ENCODE assay signal across 32 cellular contexts in the genomic region with DNA sequence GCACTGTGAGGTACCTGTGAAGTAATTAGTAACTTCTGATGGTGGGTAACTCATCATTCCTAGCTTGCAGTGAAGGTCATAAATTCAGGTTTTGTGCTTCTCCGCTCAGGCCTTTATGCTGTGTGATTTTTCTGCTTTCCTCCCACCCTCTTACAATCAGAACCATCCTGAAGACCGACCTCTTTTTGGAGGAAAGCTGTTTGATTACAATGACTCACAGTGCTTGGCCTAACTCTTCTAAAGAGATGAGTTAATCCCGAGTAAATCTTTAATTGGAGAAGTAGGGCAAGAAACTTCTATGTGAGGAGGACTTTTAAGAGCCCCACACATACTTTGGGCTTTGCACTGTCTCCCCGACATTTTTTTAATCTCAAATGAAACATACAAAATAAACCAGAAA. TPM values are rescaled to one million over a fixed set of nuclear protein-coding genes. Genes with fewer than 3 reads are reported as not detected.
DNase-seq lines count a peak whose midpoint lies in the region; ATAC-seq and TF ChIP-seq lines count a peak whose summit lies in the region.
"Had no signal": no experiment of that assay in that cellular context is flagged by ENCODE, and none has a peak within 500 bp of the region (broad histone marks: within the 10 kb centered on the region; RNA-seq: fewer than 3 reads in every experiment).

No MANE protein-coding gene starts in this region.

- H3K79me2 ChIP-seq in PC-3 (ENCODE audit: low read length): no peaks in the 10 kb centered on the region

- no peak overlapping the region for H2AFZ ChIP-seq in PC-3 (ENCODE audit: low read length)

- H3K9me2 ChIP-seq in PC-3 (replicated peaks; ENCODE audit: low read length): no peaks in the 10 kb centered on the region

- H3K4me1 Mint-ChIP-seq in CD8-positive, alpha-beta T cell (ENCODE audit: low read depth): peaks cover 3% of the 10 kb centered on the region
- no peaks in the 10 kb centered on the region for H3K4me1 Mint-ChIP-seq in memory B cell
- H3K4me1 Mint-ChIP-seq: activated CD4-positive, alpha-beta memory T cell treated with anti-CD3 and anti-CD28 coated beads, Interleukin-2, amount 10 ng/mL, durations not matched to agents 7 days and 5 days; brain; H9 had no signal

- H3K9ac ChIP-seq in PC-3 (ENCODE audit: low read length): no peak overlapping the region
- H3K9ac ChIP-seq: BLaER1 treated with 17β-estradiol and CSF1 and Interleukin-3, amounts not matched to agents 10 nM and 100 nM had no signal

- ATAC-seq in CD8-positive, alpha-beta T cell: no peak
- peak; percentile 92 for ATAC-seq in PC-3
- ATAC-seq in memory B cell (ENCODE audit: low read depth): no peak
- no peak for ATAC-seq in upper lobe of left lung (ENCODE audit: low FRiP score in 2 of 2)
- ATAC-seq in GM19035 (IDR thresholded peaks at IDR 0.05; ENCODE audit: unreplicated experiment): no peak
- ATAC-seq: left ventricle myocardium superior, Right ventricle myocardium inferior, sciatic nerve had no signal

- BruUV-seq in PC-3 (replicated peaks; lab: Mats Ljungman, UMichigan): no TSS peak

- CTCF ChIA-PET in CD8-positive, alpha-beta T cell (lab: Charles Lee): interaction anchor here (1.0 kb wide), 1 partner anchor 9 kb away, joined by 4 read pairs; no protein-coding TSS in a partner anchor
- CTCF ChIA-PET in PC-3 (lab: Charles Lee): no interaction called here

- DNase-seq in CD8-positive, alpha-beta T cell: no peak
- DNase-seq in PC-3: peak; percentile 26
- DNase-seq in dermis blood vessel endothelial cell: peak; percentile 31
- no peak for DNase-seq in memory B cell (ENCODE audit: low spot score in 2 of 2)
- DNase-seq in upper lobe of left lung: no peak
- no peak for DNase-seq in globus pallidus (ENCODE audit: low spot score)
- no peak for DNase-seq in NCI-H2107 treated with DMSO at 0.1 percent for 48 hours (lab: John Stamatoyannopoulos, UW; ENCODE audit: unreplicated experiment)
- DNase-seq: activated CD4-positive, alpha-beta memory T cell treated with anti-CD3 and anti-CD28 coated beads, Interleukin-2, amount 10 ng/mL, durations not matched to agents 7 days and 5 days; activated CD8-positive, alpha-beta memory T cell treated with anti-CD3 and anti-CD28 coated beads, Interleukin-2, amount 50 U/mL, for 4 hours; activated naive CD4-positive, alpha-beta T cell treated with anti-CD3 and anti-CD28 coated beads for 36 hours; cerebellar nuclear complex; COR-L47; dorsolateral prefrontal cortex; glutamatergic neuron; H9; KBM-7; left ventricle myocardium superior; MM.1S; naive B cell; NCI-H1417 treated with DMSO at 0.1 percent for 48 hours; NCI-H2029 treated with DMSO at 0.1 percent for 48 hours; NCI-H526; OCI-M1; stomach; T-helper 2 cell had no signal

- H3K9me3 ChIP-seq in CD8-positive, alpha-beta T cell (ENCODE audit: low read length): no peaks in the 10 kb centered on the region
- no peaks in the 10 kb centered on the region for H3K9me3 ChIP-seq in PC-3 (ENCODE audit: low read length)
- no peaks in the 10 kb centered on the region for H3K9me3 ChIP-seq in upper lobe of left lung
- H3K9me3 ChIP-seq: stomach, vagina had no signal

- WGBS in upper lobe of left lung, 2 donors: 72 to 74% methylated on average over 4 of the region's 4 CpGs

- no peak for TF ChIP-seq POLR2A in upper lobe of left lung (IDR thresholded peaks at IDR 0.05)

- no peaks in the 10 kb centered on the region for H3K9me3 Mint-ChIP-seq in CD8-positive, alpha-beta T cell
- H3K9me3 Mint-ChIP-seq in memory B cell: no peaks in the 10 kb centered on the region
- H3K9me3 Mint-ChIP-seq: activated CD4-positive, alpha-beta memory T cell treated with anti-CD3 and anti-CD28 coated beads, Interleukin-2, amount 10 ng/mL, durations not matched to agents 7 days and 5 days; activated naive CD4-positive, alpha-beta T cell treated with anti-CD3 and anti-CD28 coated beads for 36 hours; H9; naive B cell had no signal

- intact Hi-C loops in CD8-positive, alpha-beta T cell (cut with DNase I, micrococcal nuclease): no loop called here
- intact Hi-C loops in PC-3 (cut with micrococcal nuclease): no loop called here

- H3K4me3 ChIP-seq in CD8-positive, alpha-beta T cell (ENCODE audit: low read depth, low read length): no peak overlapping the region
- H3K4me3 ChIP-seq in PC-3 (ENCODE audit: low read length) (no peak overlapping the region), upper lobe of left lung (no peak overlapping the region)
- H3K4me3 ChIP-seq: BLaER1 treated with 17β-estradiol and CSF1 and Interleukin-3, amounts not matched to agents 10 nM and 100 nM; dorsolateral prefrontal cortex; stomach; vagina had no signal

- H3K36me3 ChIP-seq in CD8-positive, alpha-beta T cell (ENCODE audit: insufficient read depth, low read length): peaks cover 8% of the 10 kb centered on the region
- peaks cover 6% of the 10 kb centered on the region; the same call in 1 of the 2 replicates for H3K36me3 ChIP-seq in PC-3 (ENCODE audit: low read depth, low read length)
- H3K36me3 ChIP-seq in upper lobe of left lung: peaks cover 0 to 13% (median 0%) of the 10 kb centered on the region in 4 donors
- H3K36me3 ChIP-seq: vagina had no signal

- H3K27me3 ChIP-seq in CD8-positive, alpha-beta T cell (ENCODE audit: insufficient read depth, low read length): no peaks in the 10 kb centered on the region
- H3K27me3 ChIP-seq in PC-3 (ENCODE audit: low read length) (no peaks in the 10 kb centered on the region), upper lobe of left lung (no peaks in the 10 kb centered on the region)
- H3K27me3 ChIP-seq: BLaER1 treated with 17β-estradiol and CSF1 and Interleukin-3, amounts not matched to agents 10 nM and 100 nM; dorsolateral prefrontal cortex; stomach; vagina had no signal

- H3K4me2 ChIP-seq in PC-3 (ENCODE audit: low read length): no peak overlapping the region
- H3K4me2 ChIP-seq: BLaER1 treated with 17β-estradiol and CSF1 and Interleukin-3, amounts not matched to agents 10 nM and 100 nM had no signal

- H3K27ac Mint-ChIP-seq in CD8-positive, alpha-beta T cell: peak overlapping the region; percentile 20
- H3K27ac Mint-ChIP-seq in memory B cell: peak overlapping the region; percentile 18
- H3K27ac Mint-ChIP-seq: activated CD4-positive, alpha-beta memory T cell treated with anti-CD3 and anti-CD28 coated beads, Interleukin-2, amount 10 ng/mL, durations not matched to agents 7 days and 5 days; activated naive CD4-positive, alpha-beta T cell treated with anti-CD3 and anti-CD28 coated beads for 36 hours had no signal

- no peaks in the 10 kb centered on the region for H3K27me3 Mint-ChIP-seq in CD8-positive, alpha-beta T cell (ENCODE audit: low read depth)
- no peaks in the 10 kb centered on the region for H3K27me3 Mint-ChIP-seq in memory B cell
- H3K27me3 Mint-ChIP-seq: activated CD4-positive, alpha-beta memory T cell treated with anti-CD3 and anti-CD28 coated beads, Interleukin-2, amount 10 ng/mL, durations not matched to agents 7 days and 5 days; brain; naive B cell; progenitor cell of endocrine pancreas had no signal

- peaks cover 53% of the 10 kb centered on the region for H3K36me3 Mint-ChIP-seq in CD8-positive, alpha-beta T cell
- peaks cover 27% of the 10 kb centered on the region for H3K36me3 Mint-ChIP-seq in memory B cell

- H3K27ac ChIP-seq in CD8-positive, alpha-beta T cell (ENCODE audit: low read depth, low read length): no peak overlapping the region
- H3K27ac ChIP-seq in PC-3 (ENCODE audit: low read length): no peak overlapping the region
- H3K27ac ChIP-seq in upper lobe of left lung: no peak overlapping the region
- H3K27ac ChIP-seq: BLaER1 treated with 17β-estradiol and CSF1 and Interleukin-3, amounts not matched to agents 10 nM and 100 nM; dorsolateral prefrontal cortex; stomach; vagina had no signal

- POLR2A ChIA-PET in CD8-positive, alpha-beta T cell (lab: Charles Lee): no interaction called here
- POLR2A ChIA-PET in PC-3 (lab: Charles Lee; ENCODE audit: unreplicated experiment): no interaction called here

- no peaks in the 10 kb centered on the region for H3F3A ChIP-seq in PC-3 (ENCODE audit: low read length, unreplicated experiment)

- TF ChIP-seq CTCF in CD8-positive, alpha-beta T cell (IDR thresholded peaks at IDR 0.05): no peak
- no peak for TF ChIP-seq CTCF in PC-3 (conservative IDR thresholded peaks at IDR 0.05; ENCODE audit: low read depth, low read length)
- no peak for TF ChIP-seq CTCF in upper lobe of left lung (IDR thresholded peaks at IDR 0.05)

- no peaks in the 10 kb centered on the region for H4K20me1 ChIP-seq in PC-3 (ENCODE audit: low read length)

- no peaks in the 10 kb centered on the region for H3K4me1 ChIP-seq in CD8-positive, alpha-beta T cell (ENCODE audit: insufficient read depth, low read length)
- no peaks in the 10 kb centered on the region for H3K4me1 ChIP-seq in PC-3 (ENCODE audit: insufficient read depth, low read length)
- H3K4me1 ChIP-seq in upper lobe of left lung: no peaks in the 10 kb centered on the region
- H3K4me1 ChIP-seq: BLaER1 treated with 17β-estradiol and CSF1 and Interleukin-3, amounts not matched to agents 10 nM and 100 nM; stomach; vagina had no signal

- no peak overlapping the region for H3K4me3 Mint-ChIP-seq in CD8-positive, alpha-beta T cell
- no peak overlapping the region for H3K4me3 Mint-ChIP-seq in memory B cell
- H3K4me3 Mint-ChIP-seq: activated CD4-positive, alpha-beta memory T cell treated with anti-CD3 and anti-CD28 coated beads, Interleukin-2, amount 10 ng/mL, durations not matched to agents 7 days and 5 days; activated naive CD4-positive, alpha-beta T cell treated with anti-CD3 and anti-CD28 coated beads for 36 hours; brain; H9; naive B cell had no signal

- no peak for TF ChIP-seq EP300 in upper lobe of left lung (IDR thresholded peaks at IDR 0.05)

RNA-seq across cellular contexts. Expression of gene TTC27, which starts 53.1 kb away (rescaled TPM):
- 10 to 100 TPM in 1 of 2 experiments, 1 to 10 TPM in 1; 9.6 to 12.1 TPM for total RNA-seq in CD8-positive, alpha-beta T cell
- 33.0 and 33.5 TPM in 2 replicates for total RNA-seq in PC-3 (2014; rRNA removed)
- 21.6 and 31.0 TPM in 2 replicates for total RNA-seq in dermis blood vessel endothelial cell
- 10 to 100 TPM in 5 of 6 donors, 1 to 10 TPM in 1; 9.4 to 24.0 (median 12.3) TPM for total RNA-seq in upper lobe of left lung

Comparison
In these comparisons a context has a peak if more than half of its experiments do, and no peak if none do; other contexts are left out.
1. DNase-seq: peak in PC-3 (single experiment) and dermis blood vessel endothelial cell (single experiment); none in CD8-positive, alpha-beta T cell (0 of 7), memory B cell (0 of 2), upper lobe of left lung (0 of 2), globus pallidus (single experiment) and NCI-H2107 treated with DMSO at 0.1 percent for 48 hours (single experiment).